ENCODE assay signal across 26 cellular contexts in genomic region chr3:182814419-182815160, GRCh38. TPM values are rescaled to one million over a fixed set of nuclear protein-coding genes. Genes with fewer than 3 reads are reported as not detected.
DNase-seq lines count a peak whose midpoint lies in the region; ATAC-seq and TF ChIP-seq lines count a peak whose summit lies in the region.
"Had no signal": no experiment of that assay in that cellular context is flagged by ENCODE, and none has a peak within 500 bp of the region (broad histone marks: within the 10 kb centered on the region; RNA-seq: fewer than 3 reads in every experiment).

No MANE protein-coding gene starts in this region.

- H3K36me3 ChIP-seq in Panc1 (ENCODE audit: control insufficient read depth, insufficient read depth, low read length) (no peaks in the 10 kb centered on the region), mesendoderm (ENCODE audit: control insufficient read depth, insufficient read depth, low read length) (no peaks in the 10 kb centered on the region)
- H3K36me3 ChIP-seq: MG63 had no signal

- H2BK5ac ChIP-seq in mesendoderm (ENCODE audit: low read length): no peak overlapping the region

- CTCF ChIA-PET in CD4-positive, alpha-beta T cell (lab: Charles Lee): interaction anchor here (1.0 kb wide), 1 partner anchor 23 kb away, joined by 3 read pairs; no protein-coding TSS in a partner anchor
- CTCF ChIA-PET in Panc1 (lab: Charles Lee): no interaction called here

- H3K4ac ChIP-seq in mesendoderm (ENCODE audit: low read depth, low read length): no peak overlapping the region

- no peak overlapping the region for H3K9ac ChIP-seq in mesendoderm (ENCODE audit: low read length)

- H2BK120ac ChIP-seq in mesendoderm (ENCODE audit: low read depth, low read length): peak overlapping the region; percentile 12

- no peak overlapping the region for H2AK5ac ChIP-seq in mesendoderm (ENCODE audit: low read length)

- H3K4me3 ChIP-seq in Panc1 (ENCODE audit: low read depth in 2 of 2, low read length in 2 of 2) (no peak overlapping the region), mesendoderm (ENCODE audit: low read length) (no peak overlapping the region)
- H3K4me3 ChIP-seq: hepatocyte, MG63, testis had no signal

- in situ Hi-C loops in Panc1 (cut with HindIII; ENCODE audit: low pct_unique_long_range_greater_than_20kb, low sequenced_read_pairs): no loop called here

- peak overlapping the region; percentile 13 for H3K4me3 Mint-ChIP-seq in CD4-positive, alpha-beta T cell
- H3K4me3 Mint-ChIP-seq: activated naive CD4-positive, alpha-beta T cell treated with anti-CD3 and anti-CD28 coated beads for 36 hours; activated T-cell treated with anti-CD3 and anti-CD28 coated beads, Interleukin-2, amount 50 U/mL, for 24 hours; stimulated activated naive B cell treated with anti-CD40 and anti-IgM and Interleukin-4, amounts not matched to agents 10 μg/mL and 1 μg/mL and 100 μg/mL, for 72 hours had no signal

- H3K18ac ChIP-seq in mesendoderm (ENCODE audit: low read length): no peak overlapping the region

- intact Hi-C loops in CD4-positive, alpha-beta T cell (cut with DNase I, micrococcal nuclease): no loop called here
- intact Hi-C loops in Panc1 (cut with micrococcal nuclease; ENCODE audit: unreplicated experiment): no loop called here

- H3K27me3 ChIP-seq in CD4-positive, alpha-beta T cell (ENCODE audit: control insufficient read depth, insufficient read depth, low read length): no peaks in the 10 kb centered on the region
- H3K27me3 ChIP-seq in Panc1 (ENCODE audit: control insufficient read depth, insufficient read depth, low read length) (no peaks in the 10 kb centered on the region), mesendoderm (ENCODE audit: insufficient read depth, low read length, poor library complexity) (no peaks in the 10 kb centered on the region)
- H3K27me3 ChIP-seq: foreskin keratinocyte, hepatocyte, MG63, testis had no signal

- WGBS in mesendoderm (ENCODE audit: extremely low coverage, insufficient coverage, low lambda C conversion rate): no CpG with 5 or more reads among the region's 5 CpGs

- H4K8ac ChIP-seq in mesendoderm (ENCODE audit: low read depth, low read length): no peak overlapping the region

- DNase-seq in CD4-positive, alpha-beta T cell: no peak
- DNase-seq in Panc1 (ENCODE audit: low read depth, low spot score) (no peak), mesendoderm (no peak)
- DNase-seq: activated CD4-positive, alpha-beta T cell treated with anti-CD3 and anti-CD28 coated beads for 1 hour; activated naive CD4-positive, alpha-beta T cell treated with anti-CD3 and anti-CD28 coated beads for 36 hours; activated T-cell treated with anti-CD3 and anti-CD28 coated beads, Interleukin-2, amount 50 U/mL, for 24 hours; anterior cingulate cortex; caudate nucleus; erythroblast; foreskin keratinocyte; immature natural killer cell; left ventricle myocardium superior; MG63; NCI-H1436; NCI-H69; stimulated activated CD4-positive, alpha-beta T cell treated with anti-CD3 and anti-CD28 coated beads, Interleukin-2, amount 100 ng/mL, for 48 hours; stimulated activated naive B cell treated with anti-CD40 and anti-IgM and Interleukin-4, amounts not matched to agents 10 μg/mL and 1 μg/mL and 100 μg/mL, for 72 hours; testis had no signal

- no peaks in the 10 kb centered on the region for H3K9me3 ChIP-seq in CD4-positive, alpha-beta T cell (ENCODE audit: control insufficient read depth, low read length)
- no peaks in the 10 kb centered on the region for H3K9me3 ChIP-seq in Panc1 (ENCODE audit: control insufficient read depth, insufficient read depth, low read depth, low read length)
- H3K9me3 ChIP-seq: MG63, testis had no signal

- no peak overlapping the region for H3K23ac ChIP-seq in mesendoderm (ENCODE audit: low read length)

- H2BK15ac ChIP-seq in mesendoderm (replicated peaks; ENCODE audit: low read depth): no peak overlapping the region

- no peaks in the 10 kb centered on the region for H3K9me3 Mint-ChIP-seq in CD4-positive, alpha-beta T cell
- H3K9me3 Mint-ChIP-seq: activated naive CD4-positive, alpha-beta T cell treated with anti-CD3 and anti-CD28 coated beads for 36 hours; activated T-cell treated with anti-CD3 and anti-CD28 coated beads, Interleukin-2, amount 50 U/mL, for 24 hours; IgD-negative memory B cell; immature natural killer cell; stimulated activated naive B cell treated with anti-CD40 and anti-IgM and Interleukin-4, amounts not matched to agents 10 μg/mL and 1 μg/mL and 100 μg/mL, for 72 hours had no signal

- no peak for TF ChIP-seq CTCF in CD4-positive, alpha-beta T cell (IDR thresholded peaks at IDR 0.05)
- TF ChIP-seq CTCF in Panc1 (IDR thresholded peaks at IDR 0.05): no peak

- H3K4me1 ChIP-seq in Panc1 (ENCODE audit: control insufficient read depth, insufficient read depth, low read length): peaks cover 6% of the 10 kb centered on the region; the same call in 1 of the 2 replicates
- no peaks in the 10 kb centered on the region for H3K4me1 ChIP-seq in mesendoderm (ENCODE audit: control insufficient read depth, low read depth, low read length)
- H3K4me1 ChIP-seq: foreskin keratinocyte had no signal

- no peaks in the 10 kb centered on the region for H3K79me2 ChIP-seq in mesendoderm (ENCODE audit: control insufficient read depth, insufficient read depth, low read length)

- no peak overlapping the region for H3K27ac ChIP-seq in CD4-positive, alpha-beta T cell (ENCODE audit: low read depth, low read length)
- H3K27ac ChIP-seq in Panc1 (ENCODE audit: low read length): no peak overlapping the region
- no peak overlapping the region for H3K27ac ChIP-seq in mesendoderm (ENCODE audit: low read depth, low read length)
- H3K27ac ChIP-seq: foreskin keratinocyte, hepatocyte, testis had no signal

- no TSS peak for BruUV-seq in Panc1 (replicated peaks; lab: Mats Ljungman, UMichigan)

- no peak overlapping the region for H3K56ac ChIP-seq in mesendoderm (ENCODE audit: low read length)

- peaks cover 80% of the 10 kb centered on the region for H3K4me1 Mint-ChIP-seq in CD4-positive, alpha-beta T cell (ENCODE audit: low read depth)

- POLR2A ChIA-PET in CD4-positive, alpha-beta T cell (lab: Charles Lee): interaction anchor here (1.2 to 1.9 kb wide), 2 partner anchors 17 to 20 kb away, joined by 3 to 13 read pairs; partner anchors contain the start of gene ATP11B
- POLR2A ChIA-PET in Panc1 (lab: Charles Lee): no interaction called here

- H3K27me3 Mint-ChIP-seq in CD4-positive, alpha-beta T cell: no peaks in the 10 kb centered on the region
- H3K27me3 Mint-ChIP-seq: activated T-cell treated with anti-CD3 and anti-CD28 coated beads, Interleukin-2, amount 50 U/mL, for 24 hours; IgD-negative memory B cell; stimulated activated naive B cell treated with anti-CD40 and anti-IgM and Interleukin-4, amounts not matched to agents 10 μg/mL and 1 μg/mL and 100 μg/mL, for 72 hours had no signal

- no peak for ATAC-seq in CD4-positive, alpha-beta T cell (ENCODE audit: poor library complexity)
- peak; percentile 69 for ATAC-seq in GM18511 (IDR thresholded peaks at IDR 0.05; ENCODE audit: unreplicated experiment)
- peak; percentile 60; the same call in 1 of the 2 replicates for ATAC-seq in Panc1
- no peak for ATAC-seq in HG03095 (IDR thresholded peaks at IDR 0.05; ENCODE audit: unreplicated experiment)
- ATAC-seq in GM21390 (IDR thresholded peaks at IDR 0.05; ENCODE audit: unreplicated experiment): no peak
- no peak for ATAC-seq in GM19455 (IDR thresholded peaks at IDR 0.05; ENCODE audit: unreplicated experiment)
- no peak for ATAC-seq in GM18498 (IDR thresholded peaks at IDR 0.05; ENCODE audit: unreplicated experiment)
- ATAC-seq: foreskin keratinocyte; left ventricle myocardium superior; Right ventricle myocardium inferior; stimulated activated naive B cell treated with anti-CD40 and anti-IgM and Interleukin-4, amounts not matched to agents 10 μg/mL and 1 μg/mL and 100 μg/mL, for 72 hours had no signal

- H3K79me1 ChIP-seq in mesendoderm (ENCODE audit: low read length): peaks cover 1% of the 10 kb centered on the region

- no peak overlapping the region for H4K5ac ChIP-seq in mesendoderm (ENCODE audit: low read length)

- no peak overlapping the region for H3K4me2 ChIP-seq in mesendoderm (ENCODE audit: low read length)
- H3K4me2 ChIP-seq: hepatocyte had no signal

- H3K27ac Mint-ChIP-seq in CD4-positive, alpha-beta T cell: peak overlapping the region; percentile 58
- H3K27ac Mint-ChIP-seq: activated naive CD4-positive, alpha-beta T cell treated with anti-CD3 and anti-CD28 coated beads for 36 hours; activated T-cell treated with anti-CD3 and anti-CD28 coated beads, Interleukin-2, amount 50 U/mL, for 24 hours; IgD-negative memory B cell; stimulated activated naive B cell treated with anti-CD40 and anti-IgM and Interleukin-4, amounts not matched to agents 10 μg/mL and 1 μg/mL and 100 μg/mL, for 72 hours had no signal

- peaks cover 40% of the 10 kb centered on the region for H3K36me3 Mint-ChIP-seq in CD4-positive, alpha-beta T cell (ENCODE audit: low read depth)
- H3K36me3 Mint-ChIP-seq: immature natural killer cell had no signal

RNA-seq across cellular contexts. Expression of gene ATP11B, which starts 21.3 kb away (rescaled TPM):
- total RNA-seq in CD4-positive, alpha-beta T cell: 100 to 1,000 TPM; 139 to 143 TPM
- total RNA-seq in Panc1 (2021; ENCODE audit: unreplicated experiment): 108 TPM
- polyA plus RNA-seq in Panc1 (2012; ENCODE audit: insufficient read length): 29.4 TPM
- 12.0 TPM for polyA plus RNA-seq in mesendoderm (2013, experiment 1 of 2)
- 11.8 TPM for polyA plus RNA-seq in mesendoderm (2013, experiment 2 of 2)

Comparison
In these comparisons a context has a peak if more than half of its experiments do, and no peak if none do; other contexts are left out.
1. ATAC-seq: peak in GM18511 (single experiment) and Panc1 (single experiment); none in CD4-positive, alpha-beta T cell (single experiment), HG03095 (single experiment), GM21390 (single experiment), GM19455 (single experiment) and GM18498 (single experiment).